In genomic region chr9:83986765-83987401, GRCh38 we compare ENCODE assay signal across 10 cellular contexts. TPM values are rescaled to one million over a fixed set of nuclear protein-coding genes. Genes with fewer than 3 reads are reported as not detected.
A peak's percentile ranks its signal among the peaks of the same experiment; 100 is the strongest.
DNase-seq lines count a peak whose midpoint lies in the region; ATAC-seq and TF ChIP-seq lines count a peak whose summit lies in the region.
"Had no signal": no experiment of that assay in that cellular context is flagged by ENCODE, and none has a peak within 500 bp of the region (broad histone marks: within the 10 kb centered on the region; RNA-seq: fewer than 3 reads in every experiment).

No MANE protein-coding gene starts in this region.

- H2AFZ ChIP-seq in PC-9, result no peak overlapping the region; the same call in 1 of the 2 replicates

- CTCF ChIA-PET in PC-9 (lab: Charles Lee), result no interaction called here

- H3K36me3 Mint-ChIP-seq in activated T-cell treated with anti-CD3 and anti-CD28 coated beads, Interleukin-2, amount 50 U/mL, for 72 hours (ENCODE audit: insufficient read depth in 2 of 2), result peaks cover 4 to 22% of the 10 kb centered on the region in 2 donors
- H3K36me3 Mint-ChIP-seq in activated T-cell treated with anti-CD3 and anti-CD28 coated beads, Interleukin-2, amount 50 U/mL, for 4 hours (ENCODE audit: insufficient read depth), result peaks cover 20% of the 10 kb centered on the region

- TF ChIP-seq CTCF in PC-9 (conservative IDR thresholded peaks at IDR 0.05) (no peak), fibroblast of mammary gland (conservative IDR thresholded peaks at IDR 0.05; ENCODE audit: control insufficient read depth, insufficient read depth, low read depth, low read length) (no peak)

- H4K20me1 ChIP-seq in PC-9 (ENCODE audit: insufficient read depth), result no peaks in the 10 kb centered on the region

- no peaks in the 10 kb centered on the region for H3K9me2 ChIP-seq in PC-9 (ENCODE audit: insufficient read depth)

- no peaks in the 10 kb centered on the region for H3K9me3 ChIP-seq in PC-9 (ENCODE audit: insufficient read depth, low read depth)
- H3K9me3 ChIP-seq: Caco-2 had no signal

- peaks cover 52% of the 10 kb centered on the region for H3K4me1 Mint-ChIP-seq in activated T-cell treated with anti-CD3 and anti-CD28 coated beads, Interleukin-2, amount 50 U/mL, for 72 hours (ENCODE audit: low read depth)
- H3K4me1 Mint-ChIP-seq in activated T-cell treated with anti-CD3 and anti-CD28 coated beads, Interleukin-2, amount 50 U/mL, for 4 hours (ENCODE audit: low read depth), result peaks cover 20% of the 10 kb centered on the region

- H3K27ac ChIP-seq in PC-9, result peak overlapping the region; percentile 48

- H3K27ac Mint-ChIP-seq in activated T-cell treated with anti-CD3 and anti-CD28 coated beads, Interleukin-2, amount 50 U/mL, for 72 hours, result peak overlapping the region; percentile 51

- POLR2A ChIA-PET in PC-9 (lab: Charles Lee; ENCODE audit: unreplicated experiment), result no interaction called here

- H3K4me2 ChIP-seq in PC-9, result peak overlapping the region; percentile 27; the same call in 1 of the 2 replicates

- ATAC-seq in activated T-cell treated with anti-CD3 and anti-CD28 coated beads, Interleukin-2, amount 50 U/mL, for 72 hours (replicated peaks in 1 of 2), result no peak
- no peak for ATAC-seq in activated T-cell treated with anti-CD3 and anti-CD28 coated beads, Interleukin-2, amount 50 U/mL, for 4 hours
- no peak for ATAC-seq in HG03342 (IDR thresholded peaks at IDR 0.05; ENCODE audit: unreplicated experiment)

- H3K4me1 ChIP-seq in PC-9 (replicated peaks; ENCODE audit: insufficient read depth), result peaks cover 19% of the 10 kb centered on the region

- peak overlapping the region in 1 of 2 donors; percentile 59 for H3K4me3 Mint-ChIP-seq in activated T-cell treated with anti-CD3 and anti-CD28 coated beads, Interleukin-2, amount 50 U/mL, for 72 hours
- no peak overlapping the region for H3K4me3 Mint-ChIP-seq in activated T-cell treated with anti-CD3 and anti-CD28 coated beads, Interleukin-2, amount 50 U/mL, for 4 hours

- no peak overlapping the region for H3K4me3 ChIP-seq in PC-9
- H3K4me3 ChIP-seq in fibroblast of mammary gland (ENCODE audit: control insufficient read depth, low read depth, low read length), result no peak overlapping the region

- no peaks in the 10 kb centered on the region; the same call in 1 of the 2 replicates for H3K36me3 ChIP-seq in PC-9 (ENCODE audit: low read depth)

- intact Hi-C loops in PC-9 (cut with micrococcal nuclease; ENCODE audit: unreplicated experiment), result no loop called here

- peaks cover 68% of the 10 kb centered on the region for H3K79me2 ChIP-seq in PC-9 (ENCODE audit: low read depth)

- no peaks in the 10 kb centered on the region for H3K9me3 Mint-ChIP-seq in activated T-cell treated with anti-CD3 and anti-CD28 coated beads, Interleukin-2, amount 50 U/mL, for 72 hours
- no peaks in the 10 kb centered on the region for H3K9me3 Mint-ChIP-seq in activated T-cell treated with anti-CD3 and anti-CD28 coated beads, Interleukin-2, amount 50 U/mL, for 4 hours

- no peaks in the 10 kb centered on the region for H3K27me3 Mint-ChIP-seq in activated T-cell treated with anti-CD3 and anti-CD28 coated beads, Interleukin-2, amount 50 U/mL, for 72 hours (ENCODE audit: low read depth)
- no peaks in the 10 kb centered on the region for H3K27me3 Mint-ChIP-seq in activated T-cell treated with anti-CD3 and anti-CD28 coated beads, Interleukin-2, amount 50 U/mL, for 4 hours (ENCODE audit: low read depth)

- H3K27me3 ChIP-seq in PC-9 (ENCODE audit: insufficient read depth, low read depth), result no peaks in the 10 kb centered on the region

- peaks cover 7% of the 10 kb centered on the region; the same call in 1 of the 2 replicates for H3F3A ChIP-seq in PC-9 (ENCODE audit: insufficient read depth, low read depth)

- no TSS peak for BruUV-seq in PC-9 (replicated peaks; lab: Mats Ljungman, UMichigan)

- no peak for DNase-seq in activated T-cell treated with anti-CD3 and anti-CD28 coated beads, Interleukin-2, amount 50 U/mL, for 72 hours
- no peak for DNase-seq in activated T-cell treated with anti-CD3 and anti-CD28 coated beads, Interleukin-2, amount 50 U/mL, for 4 hours
- DNase-seq in PC-9, result peak; percentile 33 to 46
- DNase-seq in fibroblast of mammary gland (ENCODE audit: low read depth), result peak; percentile 63
- DNase-seq in stimulated activated CD8-positive, alpha-beta memory T cell treated with anti-CD3 and anti-CD28 coated beads, Interleukin-4, amount 100 ng/mL, for 48 hours, result peak; percentile 45
- DNase-seq in NCI-H526 (lab: John Stamatoyannopoulos, UW), result no peak
- DNase-seq in medulla oblongata (ENCODE audit: extremely low spot score), result no peak
- DNase-seq: activated T-cell treated with anti-CD3 and anti-CD28 coated beads, Interleukin-2, amount 50 U/mL, for 1 hour had no signal

RNA-seq across cellular contexts. Expression of gene RMI1, which starts 6.3 kb away (rescaled TPM):
- total RNA-seq in activated T-cell treated with anti-CD3 and anti-CD28 coated beads, Interleukin-2, amount 50 U/mL, for 72 hours, result 10 to 100 TPM; 22.4 to 23.5 TPM
- total RNA-seq in activated T-cell treated with anti-CD3 and anti-CD28 coated beads, Interleukin-2, amount 50 U/mL, for 4 hours, result 10 to 100 TPM; 15.6 to 18.2 (median 16.2) TPM
- 13.9 and 19.2 TPM in 2 replicates for total RNA-seq in PC-9 (2021)

RNA-seq across cellular contexts. Expression of gene HNRNPK, which starts 6.9 kb away (rescaled TPM):
- 100 to 1,000 TPM; 638 to 674 TPM for total RNA-seq in activated T-cell treated with anti-CD3 and anti-CD28 coated beads, Interleukin-2, amount 50 U/mL, for 72 hours
- 100 to 1,000 TPM; 929 to 978 (median 948) TPM for total RNA-seq in activated T-cell treated with anti-CD3 and anti-CD28 coated beads, Interleukin-2, amount 50 U/mL, for 4 hours
- 403 and 583 TPM in 2 replicates for total RNA-seq in PC-9 (2021)

Comparison
In these comparisons a context has a peak if more than half of its experiments do, and no peak if none do; other contexts are left out.
1. DNase-seq: peak in PC-9 (2 of 2), fibroblast of mammary gland (single experiment) and stimulated activated CD8-positive, alpha-beta memory T cell treated with anti-CD3 and anti-CD28 coated beads, Interleukin-4, amount 100 ng/mL, for 48 hours (single experiment); none in activated T-cell treated with anti-CD3 and anti-CD28 coated beads, Interleukin-2, amount 50 U/mL, for 72 hours (0 of 2), activated T-cell treated with anti-CD3 and anti-CD28 coated beads, Interleukin-2, amount 50 U/mL, for 4 hours (single experiment), NCI-H526 (0 of 2) and medulla oblongata (single experiment).